ENCODE assay signal across 8 cellular contexts in the genomic region with DNA sequence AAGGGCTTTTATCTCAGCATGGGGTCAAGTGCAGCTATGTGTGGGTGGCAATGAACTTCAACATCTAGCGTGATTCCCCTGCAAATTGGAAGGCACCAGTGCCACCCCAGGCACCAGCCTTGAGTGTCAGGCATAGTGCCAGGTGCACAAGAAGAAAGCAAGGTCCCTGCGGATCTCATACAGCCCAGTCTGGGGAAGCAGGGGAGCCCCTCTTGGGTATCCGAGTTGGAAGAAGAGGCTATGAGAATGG.
DNase-seq lines count a peak whose midpoint lies in the region; ATAC-seq, FAIRE-seq and TF ChIP-seq lines count a peak whose summit lies in the region.

No MANE protein-coding gene starts in this region.

- peaks cover 6 to 14% of the 10 kb centered on the region in 2 donors for H3K4me1 ChIP-seq in mucosa of rectum (ENCODE audit: control insufficient read depth in 2 of 2, insufficient read depth in 2 of 2, low read length in 2 of 2)

- H3K9me3 ChIP-seq in mucosa of rectum (ENCODE audit: control insufficient read depth in 2 of 2, low read length in 2 of 2): no peaks in the 10 kb centered on the region

- H3K27me3 ChIP-seq in bronchial epithelial cell (ENCODE audit: control insufficient read depth, insufficient read depth, low read length) (peaks cover 6% of the 10 kb centered on the region), mucosa of rectum (ENCODE audit: control insufficient read depth in 2 of 2, insufficient read depth in 2 of 2, low read length in 2 of 2) (no peaks in the 10 kb centered on the region)

- no peak for TF ChIP-seq CTCF in bronchial epithelial cell (IDR thresholded peaks at IDR 0.05; ENCODE audit: insufficient read depth, low read length, severe bottlenecking)

- H3K27ac ChIP-seq in mucosa of rectum (ENCODE audit: low read depth in 2 of 2, low read length in 2 of 2): peak overlapping the region; percentile 88 to 92

- FAIRE-seq in bronchial epithelial cell (lab: Jason Lieb, UNC): no peak

- H3K4me3 ChIP-seq in bronchial epithelial cell (ENCODE audit: low read depth, low read length): peak overlapping the region; percentile 65
- H3K4me3 ChIP-seq in mucosa of rectum (ENCODE audit: low read length in 2 of 2): peak overlapping the region; percentile 82 to 84

- no peak for ATAC-seq in HG02610 (IDR thresholded peaks at IDR 0.05; ENCODE audit: unreplicated experiment)
- no peak for ATAC-seq in HG02885 (IDR thresholded peaks at IDR 0.05; ENCODE audit: poor library complexity, unreplicated experiment)

- H3K9ac ChIP-seq in mucosa of rectum (ENCODE audit: low read depth in 1 of 2, low read length in 2 of 2): peak overlapping the region; percentile 82 to 88

- H3K36me3 ChIP-seq in bronchial epithelial cell (ENCODE audit: control insufficient read depth, insufficient read depth, low read length) (no peaks in the 10 kb centered on the region), mucosa of rectum (ENCODE audit: control insufficient read depth in 2 of 2, insufficient read depth in 2 of 2, low read length in 2 of 2) (no peaks in the 10 kb centered on the region)

- peak; percentile 11 for DNase-seq in stimulated activated CD8-positive, alpha-beta memory T cell treated with anti-CD3 and anti-CD28 coated beads, Interleukin-15, amount 100 ng/mL, for 1 hour (ENCODE audit: low read depth)
- DNase-seq in stimulated activated CD8-positive, alpha-beta memory T cell treated with anti-CD3 and anti-CD28 coated beads, Interleukin-4, amount 100 ng/mL, for 48 hours: no peak
- DNase-seq in bronchial epithelial cell (ENCODE audit: low read depth): no peak
- DNase-seq in NK-92 treated with Interleukin-12 subunit alpha and Interleukin-12 subunit beta, amount 100 ng/mL, for 24 hours (lab: John Stamatoyannopoulos, UW): no peak
- DNase-seq in germinal center (ENCODE audit: low spot score): no peak
